In the genomic region with DNA sequence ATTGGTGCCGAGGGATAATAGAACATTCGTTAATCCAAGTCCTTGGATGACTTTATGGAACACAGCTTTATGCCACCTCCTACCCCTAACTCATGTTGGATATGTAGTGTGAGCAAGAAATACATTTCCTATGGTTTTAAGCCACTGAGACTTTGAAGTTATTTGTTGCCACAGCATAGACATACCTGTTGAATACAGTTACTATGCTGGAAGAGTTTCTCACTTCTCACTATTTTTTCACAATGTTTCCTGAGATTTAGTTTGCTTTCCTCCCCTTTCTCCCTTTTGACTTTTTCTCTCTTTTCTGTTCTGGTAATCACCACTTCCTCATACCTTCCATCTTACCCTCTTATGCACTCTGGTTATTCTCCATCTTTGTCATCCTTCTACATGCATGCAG, we compare ENCODE assay signal across 7 cellular contexts.
"Had no signal": no experiment of that assay in that cellular context is flagged by ENCODE, and none has a peak within 500 bp of the region (broad histone marks: within the 10 kb centered on the region; RNA-seq: fewer than 3 reads in every experiment).

No MANE protein-coding gene starts in this region.

- ATAC-seq: GM23338, K562 had no signal

- DNase-seq: H9, HCEC 1CT, HFFc6, IMR-90, KG1 had no signal

- H3K4me3 ChIP-seq: GM23338, K562 had no signal
